ENCODE assay signal across 24 cellular contexts in genomic region chr3:154766765-154767503, GRCh38.
DNase-seq lines count a peak whose midpoint lies in the region; ATAC-seq, FAIRE-seq and TF ChIP-seq lines count a peak whose summit lies in the region.
"Had no signal": no experiment of that assay in that cellular context is flagged by ENCODE, and none has a peak within 500 bp of the region (broad histone marks: within the 10 kb centered on the region; RNA-seq: fewer than 3 reads in every experiment).

No MANE protein-coding gene starts in this region.

- peak; percentile 36 for ATAC-seq in stimulated activated memory B cell treated with anti-CD40 and anti-IgM and Interleukin-4, amounts not matched to agents 10 μg/mL and 1 μg/mL and 100 μg/mL, for 72 hours
- no peak for ATAC-seq in GM21529 (IDR thresholded peaks at IDR 0.05; ENCODE audit: unreplicated experiment)

- H2AK5ac ChIP-seq in H1 (ENCODE audit: low read depth, low read length), result no peak overlapping the region

- peak; percentile 4 for DNase-seq in Jurkat, Clone E6-1 (ENCODE audit: low read depth, low spot score)
- no peak for DNase-seq in H1 (ENCODE audit: low read depth in 1 of 2, low spot score in 2 of 2)
- no peak for DNase-seq in activated CD4-positive, alpha-beta T cell treated with anti-CD3 and anti-CD28 coated beads for 48 hours
- DNase-seq in HCEC 1CT, result no peak
- DNase-seq in NCI-H1417 (lab: John Stamatoyannopoulos, UW), result no peak
- DNase-seq: CD4-positive, CD25-positive, alpha-beta regulatory T cell; GOT3; mammary epithelial cell; NCI-H1105 treated with DMSO at 0.1 percent for 48 hours; NCI-H2081; NCI-H446; sigmoid colon; stimulated activated CD4-positive, alpha-beta T cell treated with anti-CD3 and anti-CD28 coated beads, Interleukin-15, amount 100 ng/mL, for 24 hours; T-helper 2 cell had no signal

- TF ChIP-seq POLR2A in H1 (IDR thresholded peaks at IDR 0.05; ENCODE audit: control extremely low read depth in 1 of 2, low read depth in 2 of 2, low read length in 2 of 2), result no peak

- H3K4me2 ChIP-seq in OCI-LY1 (ENCODE audit: low read length), result peak overlapping the region; percentile 20; the same call in 1 of the 2 replicates
- H3K4me2 ChIP-seq in H1 (ENCODE audit: insufficient read depth in 1 of 2, low read depth in 2 of 2, low read length in 2 of 2), result no peak overlapping the region

- TF ChIP-seq CTCF in OCI-LY1 (IDR thresholded peaks at IDR 0.05; ENCODE audit: low read length) (no peak), H1 (IDR thresholded peaks at IDR 0.05; ENCODE audit: control extremely low read depth in 1 of 3, insufficient read depth in 1 of 3, low read depth in 1 of 3, low read length in 3 of 3) (no peak)

- H3K9me3 Mint-ChIP-seq in stimulated activated memory B cell treated with anti-CD40 and anti-IgM and Interleukin-4, amounts not matched to agents 10 μg/mL and 1 μg/mL and 100 μg/mL, for 72 hours, result no peaks in the 10 kb centered on the region
- H3K9me3 Mint-ChIP-seq: activated naive CD4-positive, alpha-beta T cell treated with anti-CD3 and anti-CD28 coated beads, Interleukin-2, amount 50 U/mL, for 24 hours had no signal

- no peak for TF ChIP-seq RAD21 in H1 (IDR thresholded peaks at IDR 0.05 in 1 of 2, conservative IDR thresholded peaks at IDR 0.05 in 1 of 2; ENCODE audit: low read depth in 2 of 2, low read length in 2 of 2)

- H3K4me1 ChIP-seq in OCI-LY1 (ENCODE audit: insufficient read depth, low read length, severe bottlenecking) (peaks cover 16% of the 10 kb centered on the region), H1 (replicated peaks in 1 of 4; ENCODE audit: control insufficient read depth in 3 of 4, insufficient read depth in 4 of 4, low read length in 3 of 4) (no peaks in the 10 kb centered on the region; a peak in 1 of 7 replicates)
- H3K4me1 ChIP-seq: sigmoid colon, upper lobe of left lung had no signal

- no peak overlapping the region for H2AFZ ChIP-seq in OCI-LY1 (ENCODE audit: low read length)
- H2AFZ ChIP-seq in H1 (ENCODE audit: low read length), result 0 out of 2 replicates have a peak overlapping the region, but pooled peaks have one; percentile 33

- H3K27me3 ChIP-seq in OCI-LY1 (ENCODE audit: insufficient read depth, low read length) (no peaks in the 10 kb centered on the region), H1 (replicated peaks in 1 of 4; ENCODE audit: control insufficient read depth in 3 of 4, extremely low read depth in 1 of 4, insufficient read depth in 3 of 4, low read length in 3 of 4) (no peaks in the 10 kb centered on the region)
- H3K27me3 ChIP-seq: neutrophil, sigmoid colon, upper lobe of left lung had no signal

- no peak overlapping the region for H4K91ac ChIP-seq in H1 (replicated peaks; ENCODE audit: insufficient read length, low read length)

- H3K27ac ChIP-seq in OCI-LY1 (ENCODE audit: low read depth, low read length, poor library complexity, severe bottlenecking) (peak overlapping the region; percentile 15), H1 (ENCODE audit: low read depth, low read length) (no peak overlapping the region)
- H3K27ac ChIP-seq: neutrophil, RWPE1, sigmoid colon, SK-N-MC, upper lobe of left lung had no signal

- H3K9ac ChIP-seq in OCI-LY1 (ENCODE audit: low read length), result no peak overlapping the region
- no peak overlapping the region for H3K9ac ChIP-seq in H1 (replicated peaks in 1 of 4; ENCODE audit: extremely low read depth in 1 of 4, low read depth in 3 of 4, low read length in 3 of 4)

- H3K56ac ChIP-seq in H1 (replicated peaks; ENCODE audit: insufficient read length, low read depth, low read length), result no peak overlapping the region

- H3K36me3 Mint-ChIP-seq in stimulated activated memory B cell treated with anti-CD40 and anti-IgM and Interleukin-4, amounts not matched to agents 10 μg/mL and 1 μg/mL and 100 μg/mL, for 72 hours, result no peaks in the 10 kb centered on the region
- H3K36me3 Mint-ChIP-seq: activated naive CD4-positive, alpha-beta T cell treated with anti-CD3 and anti-CD28 coated beads, Interleukin-2, amount 50 U/mL, for 24 hours; CD4-positive, CD25-positive, alpha-beta regulatory T cell had no signal

- no peak overlapping the region for H3K4ac ChIP-seq in H1 (replicated peaks; ENCODE audit: insufficient read length, low read depth, low read length)

- no peak overlapping the region for H2BK20ac ChIP-seq in H1 (ENCODE audit: low read length)

- H3F3A ChIP-seq in OCI-LY1 (ENCODE audit: insufficient read depth, low read length), result no peaks in the 10 kb centered on the region

- CTCF ChIA-PET in H1 (lab: Charles Lee; ENCODE audit: partially characterized antibody), result no interaction called here

- no peak overlapping the region for H3K4me3 Mint-ChIP-seq in stimulated activated memory B cell treated with anti-CD40 and anti-IgM and Interleukin-4, amounts not matched to agents 10 μg/mL and 1 μg/mL and 100 μg/mL, for 72 hours
- H3K4me3 Mint-ChIP-seq: activated naive CD4-positive, alpha-beta T cell treated with anti-CD3 and anti-CD28 coated beads, Interleukin-2, amount 50 U/mL, for 24 hours; CD4-positive, CD25-positive, alpha-beta regulatory T cell had no signal

- no peak overlapping the region for H3K14ac ChIP-seq in H1 (ENCODE audit: insufficient read length)

- no peak overlapping the region for H2BK15ac ChIP-seq in H1 (ENCODE audit: low read length)

- FAIRE-seq in H1 (lab: Jason Lieb, UNC), result no peak
- FAIRE-seq: endothelial cell of umbilical vein had no signal

- no peaks in the 10 kb centered on the region for H3K36me3 ChIP-seq in OCI-LY1 (ENCODE audit: insufficient read depth, low read length)
- H3K36me3 ChIP-seq in H1 (ENCODE audit: control insufficient read depth in 2 of 4, insufficient read depth in 4 of 4, low read length in 3 of 4), result no peaks in the 10 kb centered on the region
- H3K36me3 ChIP-seq: neutrophil, sigmoid colon, upper lobe of left lung had no signal

- WGBS in H1 (ENCODE audit: extremely low coverage in 1 of 2, insufficient coverage in 1 of 2, insufficient read length in 1 of 2, insufficient replicate concordance in 2 of 2, low coverage in 1 of 2, low lambda C conversion rate in 2 of 2, missing lambda C conversion rate in 1 of 2), 2 experiments, result 90% methylated on average over 2 of the region's 5 CpGs; no CpG with 5 or more reads in 1 of the 2 experiments

- H4K8ac ChIP-seq in H1 (ENCODE audit: extremely low read depth, insufficient read depth, low read length), result peak overlapping the region; percentile 5; the same call in 1 of the 2 replicates

- no peak overlapping the region for H2BK5ac ChIP-seq in H1 (ENCODE audit: low read depth, low read length)

- no peaks in the 10 kb centered on the region for H3K79me2 ChIP-seq in OCI-LY1 (ENCODE audit: insufficient read depth, low read length)
- no peaks in the 10 kb centered on the region for H3K79me2 ChIP-seq in H1 (ENCODE audit: control insufficient read depth in 1 of 2, insufficient read depth in 2 of 2, low read length in 2 of 2)

- H3K18ac ChIP-seq in H1 (ENCODE audit: extremely low read depth, low read length), result no peak overlapping the region

- H3K9me3 ChIP-seq in OCI-LY1 (ENCODE audit: low read length) (peaks cover 14% of the 10 kb centered on the region), H1 (ENCODE audit: insufficient read depth in 2 of 2, low read depth in 1 of 2, low read length in 1 of 2) (no peaks in the 10 kb centered on the region)
- H3K9me3 ChIP-seq: neutrophil, sigmoid colon, upper lobe of left lung had no signal

- no peaks in the 10 kb centered on the region for H4K20me1 ChIP-seq in OCI-LY1 (ENCODE audit: insufficient read depth, low read length)
- no peaks in the 10 kb centered on the region for H4K20me1 ChIP-seq in H1 (replicated peaks in 1 of 2; ENCODE audit: control insufficient read depth in 1 of 2, insufficient read depth in 2 of 2, low read length in 2 of 2)

- no peak overlapping the region for H2BK12ac ChIP-seq in H1 (ENCODE audit: low read depth, low read length)

- H3K27ac Mint-ChIP-seq in stimulated activated memory B cell treated with anti-CD40 and anti-IgM and Interleukin-4, amounts not matched to agents 10 μg/mL and 1 μg/mL and 100 μg/mL, for 72 hours, result no peak overlapping the region
- H3K27ac Mint-ChIP-seq: activated naive CD4-positive, alpha-beta T cell treated with anti-CD3 and anti-CD28 coated beads, Interleukin-2, amount 50 U/mL, for 24 hours; CD4-positive, CD25-positive, alpha-beta regulatory T cell; progenitor cell of endocrine pancreas had no signal

- no peak overlapping the region for H3K23ac ChIP-seq in H1 (ENCODE audit: insufficient read length)

- H3K27me3 Mint-ChIP-seq in stimulated activated memory B cell treated with anti-CD40 and anti-IgM and Interleukin-4, amounts not matched to agents 10 μg/mL and 1 μg/mL and 100 μg/mL, for 72 hours, result no peaks in the 10 kb centered on the region
- H3K27me3 Mint-ChIP-seq: activated naive CD4-positive, alpha-beta T cell treated with anti-CD3 and anti-CD28 coated beads, Interleukin-2, amount 50 U/mL, for 24 hours; CD4-positive, CD25-positive, alpha-beta regulatory T cell; progenitor cell of endocrine pancreas had no signal

- H3K9me2 ChIP-seq in OCI-LY1 (ENCODE audit: low read depth, low read length), result no peaks in the 10 kb centered on the region

- POLR2A ChIA-PET in H1 (lab: Charles Lee; ENCODE audit: partially characterized antibody), result no interaction called here

- no peak for TF ChIP-seq EP300 in H1 (IDR thresholded peaks at IDR 0.05; ENCODE audit: borderline replicate concordance in 1 of 2, low read depth in 2 of 2, low read length in 2 of 2)

- no peak overlapping the region for H2BK120ac ChIP-seq in H1 (replicated peaks; ENCODE audit: low read depth, low read length)

- no peak overlapping the region for H4K5ac ChIP-seq in H1 (ENCODE audit: insufficient read length, low read depth, low read length)

- no peak overlapping the region for H3K4me3 ChIP-seq in Jurkat, Clone E6-1 (ENCODE audit: low read length)
- H3K4me3 ChIP-seq in OCI-LY1 (ENCODE audit: low read depth, low read length, poor library complexity, severe bottlenecking) (no peak overlapping the region), H1 (ENCODE audit: extremely low read depth in 1 of 4, insufficient read depth in 2 of 4, low read depth in 3 of 4, low read length in 4 of 4) (no peak overlapping the region)
- H3K4me3 ChIP-seq: sigmoid colon, SK-N-MC, upper lobe of left lung had no signal

- no peaks in the 10 kb centered on the region for H3K23me2 ChIP-seq in H1 (ENCODE audit: low read depth, low read length)

- no peaks in the 10 kb centered on the region for H3K79me1 ChIP-seq in H1 (ENCODE audit: low read depth, low read length)

- H3K4me1 Mint-ChIP-seq in stimulated activated memory B cell treated with anti-CD40 and anti-IgM and Interleukin-4, amounts not matched to agents 10 μg/mL and 1 μg/mL and 100 μg/mL, for 72 hours, result peaks cover 6% of the 10 kb centered on the region
- H3K4me1 Mint-ChIP-seq: activated naive CD4-positive, alpha-beta T cell treated with anti-CD3 and anti-CD28 coated beads, Interleukin-2, amount 50 U/mL, for 24 hours; CD4-positive, CD25-positive, alpha-beta regulatory T cell had no signal

TF ChIP-seq in H1, 55 proteins besides CTCF, POLR2A, EP300 and RAD21 (continues in another document):
- TF ChIP-seq CEBPB (IDR thresholded peaks at IDR 0.05; ENCODE audit: low read depth, low read length) (no peak), MAFK (IDR thresholded peaks at IDR 0.05; ENCODE audit: low read depth, low read length) (no peak), BACH1 (IDR thresholded peaks at IDR 0.05; ENCODE audit: low read length) (no peak), BCL11A (IDR thresholded peaks at IDR 0.05; ENCODE audit: low read depth in 2 of 2, low read length in 2 of 2) (no peak), POU5F1 (IDR thresholded peaks at IDR 0.05; ENCODE audit: low read depth, low read length) (no peak)
